25 cellular contexts compared by ENCODE assay signal in the genomic region with DNA sequence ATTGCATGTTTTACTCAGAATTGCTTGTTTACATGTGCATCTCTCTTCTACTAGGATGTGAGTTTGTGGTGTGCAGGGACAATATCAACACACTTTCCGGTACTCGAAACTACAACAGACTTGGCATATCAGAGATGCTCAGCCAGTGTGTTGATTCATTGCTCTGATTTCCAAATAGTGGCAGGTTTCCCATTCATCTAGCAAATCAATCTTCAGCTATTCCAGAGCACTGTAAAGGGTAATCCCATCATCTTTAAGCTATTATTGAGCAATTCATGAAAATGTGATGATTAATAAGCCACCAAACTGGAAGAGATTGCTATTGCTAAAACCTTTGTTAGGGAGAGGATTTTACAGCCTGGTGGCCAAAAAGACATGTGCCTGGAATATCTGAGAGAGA.
DNase-seq lines count a peak whose midpoint lies in the region; ATAC-seq and TF ChIP-seq lines count a peak whose summit lies in the region.
"Had no signal": no experiment of that assay in that cellular context is flagged by ENCODE, and none has a peak within 500 bp of the region (broad histone marks: within the 10 kb centered on the region; RNA-seq: fewer than 3 reads in every experiment).

No MANE protein-coding gene starts in this region.

- POLR2A ChIA-PET in T-cell (lab: Charles Lee), result no interaction called here

- no peak for ATAC-seq in T-cell (replicated peaks in 1 of 4)
- ATAC-seq: A549, HepG2, K562, Right ventricle myocardium inferior had no signal

- CTCF ChIA-PET in T-cell (lab: Charles Lee), result no interaction called here

- H3K27ac Mint-ChIP-seq in T-cell, result no peak overlapping the region
- H3K27ac Mint-ChIP-seq: B cell, CD14-positive monocyte, H9 had no signal

- H3K27ac ChIP-seq in left ventricle myocardium inferior (replicated peaks), result no peak overlapping the region
- H3K27ac ChIP-seq: A549, GM23248, HL-60, Peyer's patch, SJSA1 had no signal

- peak; percentile 36 for DNase-seq in LHCN-M2 (ENCODE audit: low read depth)
- peak; percentile 80 for DNase-seq in epithelial cell of esophagus (ENCODE audit: low read depth)
- DNase-seq in fibroblast of the aortic adventitia (ENCODE audit: low read depth), result peak; percentile 26
- peak; percentile 62 for DNase-seq in stromal cell of bone marrow (ENCODE audit: low read depth)
- DNase-seq in left ventricle myocardium inferior, result no peak
- DNase-seq in T-cell, result no peak
- DNase-seq in NCI-H1694 (lab: John Stamatoyannopoulos, UW), result no peak
- DNase-seq: DMS53; GM23248; H9; NCI-H1092 treated with DMSO at 0.1 percent for 48 hours; NCI-H1436 treated with DMSO at 0.1 percent for 48 hours; NCI-H2029; NCI-H226; NCI-H774; NK-92 treated with Interleukin-12 subunit alpha and Interleukin-12 subunit beta, amount 100 ng/mL, for 24 hours; Peyer's patch had no signal

- no peaks in the 10 kb centered on the region for H3K27me3 Mint-ChIP-seq in T-cell
- H3K27me3 Mint-ChIP-seq: B cell had no signal

- H3K4me3 ChIP-seq in epithelial cell of esophagus (ENCODE audit: low read length), result no peak overlapping the region
- H3K4me3 ChIP-seq in fibroblast of the aortic adventitia (ENCODE audit: low read depth, low read length), result no peak overlapping the region
- no peak overlapping the region for H3K4me3 ChIP-seq in left ventricle myocardium inferior
- H3K4me3 ChIP-seq: A549, GM23248, K562, Peyer's patch, SJSA1 had no signal

- H3K9me3 ChIP-seq in left ventricle myocardium inferior (replicated peaks), result peaks cover 18% of the 10 kb centered on the region
- H3K9me3 ChIP-seq: A549, Peyer's patch, SJSA1 had no signal

- intact Hi-C loops in left ventricle myocardium inferior (cut with micrococcal nuclease), result no loop called here

- H3K4me3 Mint-ChIP-seq in T-cell, result no peak overlapping the region
- H3K4me3 Mint-ChIP-seq: B cell, CD14-positive monocyte, H9 had no signal

- no peaks in the 10 kb centered on the region for H3K4me1 ChIP-seq in left ventricle myocardium inferior
- H3K4me1 ChIP-seq: A549, Peyer's patch, SJSA1 had no signal

- no peaks in the 10 kb centered on the region for H3K27me3 ChIP-seq in left ventricle myocardium inferior (ENCODE audit: low read depth)
- H3K27me3 ChIP-seq: Peyer's patch, SJSA1 had no signal

- H3K9me3 Mint-ChIP-seq in T-cell, result peaks cover 0 to 4% (median 4%) of the 10 kb centered on the region in 3 donors

- H3K36me3 ChIP-seq in left ventricle myocardium inferior, result no peaks in the 10 kb centered on the region
- H3K36me3 ChIP-seq: Peyer's patch, SJSA1 had no signal

- no peaks in the 10 kb centered on the region for H3K36me3 Mint-ChIP-seq in T-cell
- H3K36me3 Mint-ChIP-seq: CD14-positive monocyte had no signal

- H3K4me1 Mint-ChIP-seq in T-cell, result peaks cover 0 to 3% (median 0%) of the 10 kb centered on the region in 3 donors
- H3K4me1 Mint-ChIP-seq: CD14-positive monocyte had no signal

- TF ChIP-seq CTCF in epithelial cell of esophagus (IDR thresholded peaks at IDR 0.05; ENCODE audit: insufficient read depth, low read depth, low read length, missing control alignments) (peak; percentile 44), fibroblast of the aortic adventitia (IDR thresholded peaks at IDR 0.05; ENCODE audit: insufficient read depth, low read length) (no peak), left ventricle myocardium inferior (IDR thresholded peaks at IDR 0.05; ENCODE audit: borderline replicate concordance) (no peak)

Comparison
In these comparisons a context has a peak if more than half of its experiments do, and no peak if none do; other contexts are left out.
1. DNase-seq: peak in LHCN-M2 (single experiment), epithelial cell of esophagus (single experiment), fibroblast of the aortic adventitia (single experiment) and stromal cell of bone marrow (single experiment); none in left ventricle myocardium inferior (single experiment), T-cell (0 of 34) and NCI-H1694 (single experiment).